9 cellular contexts compared by ENCODE assay signal in the genomic region with DNA sequence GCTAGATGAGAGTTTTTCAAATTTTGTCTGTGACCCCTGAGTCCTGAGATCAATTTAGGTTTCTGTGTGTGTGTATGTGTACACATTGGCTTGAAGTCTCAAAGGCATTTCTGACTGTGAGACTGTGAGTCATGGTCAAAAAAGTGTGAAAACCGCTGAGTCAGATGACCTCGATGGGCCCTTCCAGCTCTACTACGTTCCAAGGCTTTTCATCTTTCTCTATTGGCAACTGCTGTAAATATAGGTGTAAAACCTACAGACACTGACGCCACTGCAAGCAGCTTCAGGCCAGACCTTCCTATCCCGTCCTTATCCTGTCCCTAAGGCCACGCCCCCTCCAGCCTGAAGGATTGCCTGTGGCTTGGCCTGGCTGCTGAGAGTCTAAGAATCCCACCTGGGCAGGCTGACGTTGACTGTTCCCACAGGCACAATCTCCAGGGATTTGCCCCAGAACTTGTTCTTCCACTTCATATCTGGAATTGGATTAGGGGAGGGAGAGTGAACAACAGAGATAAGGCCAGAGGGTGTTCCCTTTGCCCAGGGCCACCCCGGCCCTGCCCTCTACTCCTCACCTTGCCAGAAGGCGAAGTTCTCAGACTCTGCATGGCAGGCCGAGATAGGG. TPM values are rescaled to one million over a fixed set of nuclear protein-coding genes. Genes with fewer than 3 reads are reported as not detected.
A peak's percentile ranks its signal among the peaks of the same experiment; 100 is the strongest.
DNase-seq lines count a peak whose midpoint lies in the region; ATAC-seq and TF ChIP-seq lines count a peak whose summit lies in the region.
"Had no signal": no experiment of that assay in that cellular context is flagged by ENCODE, and none has a peak within 500 bp of the region (broad histone marks: within the 10 kb centered on the region; RNA-seq: fewer than 3 reads in every experiment).

No MANE protein-coding gene starts in this region.

- intact Hi-C loops in MCF 10A (cut with micrococcal nuclease), result no loop called here

- DNase-seq in DMS53 treated with DMSO at 0.1 percent for 48 hours (lab: John Stamatoyannopoulos, UW; ENCODE audit: unreplicated experiment) (peak; percentile 62), MCF 10A (ENCODE audit: unreplicated experiment) (peak; percentile 88), NCI-H2029 (lab: John Stamatoyannopoulos, UW) (no peak), GM19240 (ENCODE audit: insufficient read length, low spot score) (no peak)

- no peaks in the 10 kb centered on the region for H3K4me1 ChIP-seq in HUES48 (ENCODE audit: control insufficient read depth, insufficient read depth, low read length)
- H3K4me1 ChIP-seq in mucosa of stomach (ENCODE audit: control insufficient read depth, insufficient read depth, low read length), result peaks cover 71% of the 10 kb centered on the region

- TF ChIP-seq CTCF in MCF 10A (IDR thresholded peaks at IDR 0.05; ENCODE audit: unreplicated experiment), result no peak

- H3K27ac Mint-ChIP-seq in MCF 10A (ENCODE audit: low read depth, unreplicated experiment), result peak overlapping the region; percentile 68

- H3K9me3 ChIP-seq in HUES48 (ENCODE audit: control insufficient read depth, insufficient read depth, low read length), result no peaks in the 10 kb centered on the region
- H3K9me3 ChIP-seq in mucosa of stomach (ENCODE audit: control insufficient read depth, low read length), result no peaks in the 10 kb centered on the region

- H3K27me3 ChIP-seq in HUES48 (ENCODE audit: control insufficient read depth, insufficient read depth, low read length) (no peaks in the 10 kb centered on the region), mucosa of stomach (ENCODE audit: control insufficient read depth, insufficient read depth, low read length) (no peaks in the 10 kb centered on the region)

- no TSS peak for BruUV-seq in MCF 10A (replicated peaks; lab: Mats Ljungman, UMichigan)

- H3K4me3 Mint-ChIP-seq in MCF 10A (ENCODE audit: unreplicated experiment), result no peak overlapping the region

- H3K4me3 ChIP-seq in HUES48 (ENCODE audit: low read depth, low read length), result no peak overlapping the region
- no peak overlapping the region for H3K4me3 ChIP-seq in mucosa of stomach (ENCODE audit: low read length)

- H3K36me3 ChIP-seq in HUES48 (ENCODE audit: control insufficient read depth, insufficient read depth, low read length), result 0 out of 2 replicates have a peak, but pooled peaks cover 3% of the 10 kb centered on the region
- peaks cover 49% of the 10 kb centered on the region for H3K36me3 ChIP-seq in mucosa of stomach (ENCODE audit: control insufficient read depth, insufficient read depth, low read length)

- H3K9me3 Mint-ChIP-seq in MCF 10A (ENCODE audit: unreplicated experiment), result no peaks in the 10 kb centered on the region

- POLR2A ChIA-PET in MCF 10A (lab: Yijun Ruan, JAX), result interaction anchor here (0.6 to 1.3 kb wide), 3 partner anchors 79 to 147 kb away, joined by 3 to 4 read pairs (median 3); no protein-coding TSS in a partner anchor

- CTCF ChIA-PET in MCF 10A (lab: Yijun Ruan, JAX), result interaction anchor here (0.7 to 1.2 kb wide), 3 partner anchors 21 to 156 kb away, joined by 3 to 4 read pairs (median 4); a partner anchor contains a TSS

- H3K27ac ChIP-seq in HUES48 (ENCODE audit: low read depth, low read length), result peak overlapping the region; percentile 21

- H3K27me3 Mint-ChIP-seq in MCF 10A (ENCODE audit: insufficient read depth, unreplicated experiment), result no peaks in the 10 kb centered on the region

- H3K36me3 Mint-ChIP-seq in MCF 10A (ENCODE audit: insufficient read depth, unreplicated experiment), result peaks cover 1% of the 10 kb centered on the region

- H3K4me1 Mint-ChIP-seq in MCF 10A (ENCODE audit: insufficient read depth, unreplicated experiment), result peaks cover 23% of the 10 kb centered on the region

- ATAC-seq in HG02798 (IDR thresholded peaks at IDR 0.05; ENCODE audit: poor library complexity, unreplicated experiment), result no peak
- no peak for ATAC-seq in HG02678 (IDR thresholded peaks at IDR 0.05; ENCODE audit: unreplicated experiment)

- H3K9ac ChIP-seq in HUES48 (ENCODE audit: low read depth, low read length) (no peak overlapping the region), mucosa of stomach (ENCODE audit: low read length) (peak overlapping the region; percentile 23)

RNA-seq across cellular contexts. Expression of a gene that starts 11.3 kb away (rescaled TPM):
- 4.3 and 4.7 TPM in 2 replicates for total RNA-seq in MCF 10A (2022)

RNA-seq across cellular contexts. Expression of a gene that starts 21.0 kb away (rescaled TPM):
- total RNA-seq in MCF 10A (2022), result 43.2 and 49.3 TPM in 2 replicates

RNA-seq across cellular contexts. Expression of a gene that starts 21.2 kb away (rescaled TPM):
- total RNA-seq in MCF 10A (2022), result 1.2 and 1.4 TPM in 2 replicates
- total RNA-seq: lung microvascular endothelial cell had no signal

RNA-seq across cellular contexts. Expression of a gene that starts 30.8 kb away (rescaled TPM):
- total RNA-seq in MCF 10A (2022), result 15.7 and 16.2 TPM in 2 replicates

RNA-seq across cellular contexts. Expression of a gene that starts 40.7 kb away (rescaled TPM):
- total RNA-seq in MCF 10A (2022), result 1.2 and 1.5 TPM in 2 replicates

Comparison
In these comparisons a context has a peak if more than half of its experiments do, and no peak if none do; other contexts are left out.
1. DNase-seq: peak in DMS53 treated with DMSO at 0.1 percent for 48 hours (single experiment) and MCF 10A (single experiment); none in NCI-H2029 (single experiment) and GM19240 (single experiment).